1 cellular context compared by ENCODE assay signal in genomic region chr7:20330176-20330796, GRCh38.
TF ChIP-seq lines count a peak whose summit lies in the region.

No MANE protein-coding gene starts in this region.

TF ChIP-seq in HEK293, 187 proteins besides CTCF, POLR2A, EP300 and RAD21 (continued from another document and continues in another):
- TF ChIP-seq, protein P1, sequence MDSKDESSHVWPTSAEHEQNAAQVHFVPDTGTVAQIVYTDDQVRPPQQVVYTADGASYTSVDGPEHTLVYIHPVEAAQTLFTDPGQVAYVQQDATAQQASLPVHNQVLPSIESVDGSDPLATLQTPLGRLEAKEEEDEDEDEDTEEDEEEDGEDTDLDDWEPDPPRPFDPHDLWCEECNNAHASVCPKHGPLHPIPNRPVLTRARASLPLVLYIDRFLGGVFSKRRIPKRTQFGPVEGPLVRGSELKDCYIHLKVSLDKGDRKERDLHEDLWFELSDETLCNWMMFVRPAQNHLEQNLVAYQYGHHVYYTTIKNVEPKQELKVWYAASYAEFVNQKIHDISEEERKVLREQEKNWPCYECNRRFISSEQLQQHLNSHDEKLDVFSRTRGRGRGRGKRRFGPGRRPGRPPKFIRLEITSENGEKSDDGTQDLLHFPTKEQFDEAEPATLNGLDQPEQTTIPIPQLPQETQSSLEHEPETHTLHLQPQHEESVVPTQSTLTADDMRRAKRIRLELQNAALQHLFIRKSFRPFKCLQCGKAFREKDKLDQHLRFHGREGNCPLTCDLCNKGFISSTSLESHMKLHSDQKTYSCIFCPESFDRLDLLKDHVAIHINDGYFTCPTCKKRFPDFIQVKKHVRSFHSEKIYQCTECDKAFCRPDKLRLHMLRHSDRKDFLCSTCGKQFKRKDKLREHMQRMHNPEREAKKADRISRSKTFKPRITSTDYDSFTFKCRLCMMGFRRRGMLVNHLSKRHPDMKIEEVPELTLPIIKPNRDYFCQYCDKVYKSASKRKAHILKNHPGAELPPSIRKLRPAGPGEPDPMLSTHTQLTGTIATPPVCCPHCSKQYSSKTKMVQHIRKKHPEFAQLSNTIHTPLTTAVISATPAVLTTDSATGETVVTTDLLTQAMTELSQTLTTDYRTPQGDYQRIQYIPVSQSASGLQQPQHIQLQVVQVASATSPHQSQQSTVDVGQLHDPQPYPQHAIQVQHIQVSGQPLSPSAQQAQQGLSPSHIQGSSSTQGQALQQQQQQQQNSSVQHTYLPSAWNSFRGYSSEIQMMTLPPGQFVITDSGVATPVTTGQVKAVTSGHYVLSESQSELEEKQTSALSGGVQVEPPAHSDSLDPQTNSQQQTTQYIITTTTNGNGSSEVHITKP (tag by site-specific recombination; IDR thresholded peaks at IDR 0.05) = peak; percentile 88
- TF ChIP-seq ZBTB44 (tag by site-specific recombination; IDR thresholded peaks at IDR 0.05) (peak; percentile 61), HOXA7 (CRISPR knock-in tag; IDR thresholded peaks at IDR 0.05; ENCODE audit: borderline replicate concordance) (no peak), ZNF10 (tag by site-specific recombination; IDR thresholded peaks at IDR 0.05) (no peak), SP3 (tag by site-specific recombination; IDR thresholded peaks at IDR 0.05) (0 out of 2 replicates have a peak, but pooled peaks have one; percentile 53), AEBP2 (tag by site-specific recombination; IDR thresholded peaks at IDR 0.05; ENCODE audit: borderline replicate concordance) (no peak), KLF1 (tag by site-specific recombination; IDR thresholded peaks at IDR 0.05) (no peak), KLF8 (tag by site-specific recombination; IDR thresholded peaks at IDR 0.05) (0 out of 2 replicates have a peak, but pooled peaks have one; percentile 10), ZBTB48 (tag by site-specific recombination; IDR thresholded peaks at IDR 0.05) (peak; percentile 92), ZEB2 (tag by site-specific recombination; IDR thresholded peaks at IDR 0.05) (peak; percentile 62; the same call in 1 of the 2 replicates), GLIS1 (tag by site-specific recombination; IDR thresholded peaks at IDR 0.05) (no peak), SP7 (tag by site-specific recombination; IDR thresholded peaks at IDR 0.05) (peak; percentile 67), ZSCAN30 (tag by site-specific recombination; IDR thresholded peaks at IDR 0.05) (peak; percentile 62; the same call in 1 of the 2 replicates), ZNF585B (tag by site-specific recombination; IDR thresholded peaks at IDR 0.05) (no peak), ZNF398 (tag by site-specific recombination; IDR thresholded peaks at IDR 0.05) (peak; percentile 54), ZNF24 (tag by site-specific recombination; IDR thresholded peaks at IDR 0.05) (peak; percentile 28; the same call in 1 of the 2 replicates), ZNF76 (tag by site-specific recombination; IDR thresholded peaks at IDR 0.05; ENCODE audit: borderline replicate concordance, low read depth) (peak; percentile 30; the same call in 1 of the 2 replicates), SP2 (tag by site-specific recombination; IDR thresholded peaks at IDR 0.05) (no peak), ZNF600 (tag by site-specific recombination; IDR thresholded peaks at IDR 0.05) (peak; percentile 41; the same call in 1 of the 2 replicates), ZNF184 (tag by site-specific recombination; IDR thresholded peaks at IDR 0.05) (no peak), INSM2 (tag by site-specific recombination; IDR thresholded peaks at IDR 0.05) (no peak), PATZ1 (tag by site-specific recombination; IDR thresholded peaks at IDR 0.05) (peak; percentile 34; the same call in 1 of the 2 replicates), ZNF394 (tag by site-specific recombination; IDR thresholded peaks at IDR 0.05; ENCODE audit: borderline replicate concordance) (peak; percentile 99), ZNF704 (tag by site-specific recombination; IDR thresholded peaks at IDR 0.05) (no peak), TCF7L2 (IDR thresholded peaks at IDR 0.05; ENCODE audit: borderline replicate concordance, low read depth, low read length) (no peak), ZNF292 (tag by site-specific recombination; IDR thresholded peaks at IDR 0.05; ENCODE audit: borderline replicate concordance, low read depth) (no peak), HIC1 (tag by site-specific recombination; IDR thresholded peaks at IDR 0.05) (no peak), ZBTB20 (tag by site-specific recombination; IDR thresholded peaks at IDR 0.05) (peak; percentile 64), ZNF843 (tag by site-specific recombination; IDR thresholded peaks at IDR 0.05) (0 out of 2 replicates have a peak, but pooled peaks have one; percentile 45), REPIN1 (tag by site-specific recombination; IDR thresholded peaks at IDR 0.05; ENCODE audit: low read depth) (no peak), ZBTB17 (tag by site-specific recombination; IDR thresholded peaks at IDR 0.05) (peak; percentile 72), ZNF391 (tag by site-specific recombination; IDR thresholded peaks at IDR 0.05; ENCODE audit: borderline replicate concordance, low read depth) (no peak; the same call in 1 of the 2 replicates)
- TF ChIP-seq, protein P2, sequence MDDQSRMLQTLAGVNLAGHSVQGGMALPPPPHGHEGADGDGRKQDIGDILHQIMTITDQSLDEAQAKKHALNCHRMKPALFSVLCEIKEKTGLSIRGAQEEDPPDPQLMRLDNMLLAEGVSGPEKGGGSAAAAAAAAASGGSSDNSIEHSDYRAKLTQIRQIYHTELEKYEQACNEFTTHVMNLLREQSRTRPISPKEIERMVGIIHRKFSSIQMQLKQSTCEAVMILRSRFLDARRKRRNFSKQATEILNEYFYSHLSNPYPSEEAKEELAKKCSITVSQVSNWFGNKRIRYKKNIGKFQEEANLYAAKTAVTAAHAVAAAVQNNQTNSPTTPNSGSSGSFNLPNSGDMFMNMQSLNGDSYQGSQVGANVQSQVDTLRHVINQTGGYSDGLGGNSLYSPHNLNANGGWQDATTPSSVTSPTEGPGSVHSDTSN (CRISPR knock-in tag; IDR thresholded peaks at IDR 0.05) = no peak
- TF ChIP-seq, protein P3, sequence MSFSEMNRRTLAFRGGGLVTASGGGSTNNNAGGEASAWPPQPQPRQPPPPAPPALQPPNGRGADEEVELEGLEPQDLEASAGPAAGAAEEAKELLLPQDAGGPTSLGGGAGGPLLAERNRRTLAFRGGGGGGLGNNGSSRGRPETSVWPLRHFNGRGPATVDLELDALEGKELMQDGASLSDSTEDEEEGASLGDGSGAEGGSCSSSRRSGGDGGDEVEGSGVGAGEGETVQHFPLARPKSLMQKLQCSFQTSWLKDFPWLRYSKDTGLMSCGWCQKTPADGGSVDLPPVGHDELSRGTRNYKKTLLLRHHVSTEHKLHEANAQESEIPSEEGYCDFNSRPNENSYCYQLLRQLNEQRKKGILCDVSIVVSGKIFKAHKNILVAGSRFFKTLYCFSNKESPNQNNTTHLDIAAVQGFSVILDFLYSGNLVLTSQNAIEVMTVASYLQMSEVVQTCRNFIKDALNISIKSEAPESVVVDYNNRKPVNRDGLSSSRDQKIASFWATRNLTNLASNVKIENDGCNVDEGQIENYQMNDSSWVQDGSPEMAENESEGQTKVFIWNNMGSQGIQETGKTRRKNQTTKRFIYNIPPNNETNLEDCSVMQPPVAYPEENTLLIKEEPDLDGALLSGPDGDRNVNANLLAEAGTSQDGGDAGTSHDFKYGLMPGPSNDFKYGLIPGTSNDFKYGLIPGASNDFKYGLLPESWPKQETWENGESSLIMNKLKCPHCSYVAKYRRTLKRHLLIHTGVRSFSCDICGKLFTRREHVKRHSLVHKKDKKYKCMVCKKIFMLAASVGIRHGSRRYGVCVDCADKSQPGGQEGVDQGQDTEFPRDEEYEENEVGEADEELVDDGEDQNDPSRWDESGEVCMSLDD (tag by site-specific recombination; IDR thresholded peaks at IDR 0.05) = peak; percentile 58
- TF ChIP-seq, protein P4, sequence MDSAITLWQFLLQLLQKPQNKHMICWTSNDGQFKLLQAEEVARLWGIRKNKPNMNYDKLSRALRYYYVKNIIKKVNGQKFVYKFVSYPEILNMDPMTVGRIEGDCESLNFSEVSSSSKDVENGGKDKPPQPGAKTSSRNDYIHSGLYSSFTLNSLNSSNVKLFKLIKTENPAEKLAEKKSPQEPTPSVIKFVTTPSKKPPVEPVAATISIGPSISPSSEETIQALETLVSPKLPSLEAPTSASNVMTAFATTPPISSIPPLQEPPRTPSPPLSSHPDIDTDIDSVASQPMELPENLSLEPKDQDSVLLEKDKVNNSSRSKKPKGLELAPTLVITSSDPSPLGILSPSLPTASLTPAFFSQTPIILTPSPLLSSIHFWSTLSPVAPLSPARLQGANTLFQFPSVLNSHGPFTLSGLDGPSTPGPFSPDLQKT (IDR thresholded peaks at IDR 0.05; ENCODE audit: borderline replicate concordance, low read depth, low read length) = no peak
